14 cellular contexts compared by ENCODE assay signal in the genomic region with DNA sequence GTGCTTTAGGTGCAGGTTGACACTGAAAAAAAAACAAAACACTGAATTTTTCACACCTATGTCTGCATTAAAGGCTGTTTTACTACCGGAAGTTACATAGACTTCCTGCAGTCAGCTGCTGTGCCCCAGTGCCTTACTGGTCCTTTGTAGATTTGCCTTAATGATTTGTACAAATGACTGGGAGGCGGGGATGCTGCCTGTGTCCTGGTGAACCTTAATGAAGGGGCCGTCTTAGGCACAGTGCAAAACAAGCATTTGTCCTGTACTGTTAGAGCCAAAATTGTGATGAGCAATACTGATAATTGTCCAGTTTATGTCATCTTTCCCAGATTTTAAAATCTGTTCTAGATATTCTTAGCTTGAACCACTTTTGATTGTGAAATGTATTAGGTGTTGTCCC.
DNase-seq lines count a peak whose midpoint lies in the region; ATAC-seq and TF ChIP-seq lines count a peak whose summit lies in the region.
"Had no signal": no experiment of that assay in that cellular context is flagged by ENCODE, and none has a peak within 500 bp of the region (broad histone marks: within the 10 kb centered on the region; RNA-seq: fewer than 3 reads in every experiment).

No MANE protein-coding gene starts in this region.

- ATAC-seq in activated CD4-positive, CD25-positive, alpha-beta regulatory T cell treated with anti-CD3 and anti-CD28 coated beads, Interleukin-2, amount 50 U/mL, for 24 hours: peak; percentile 46 to 56

- intact Hi-C loops in colonic mucosa (cut with DNase I): no loop called here

- H3K4me1 Mint-ChIP-seq in brain: peaks cover 26% of the 10 kb centered on the region
- peaks cover 5% of the 10 kb centered on the region for H3K4me1 Mint-ChIP-seq in mesothelial cell of epicardium

- H3K4me3 ChIP-seq in colonic mucosa: no peak overlapping the region
- H3K4me3 ChIP-seq: spleen had no signal

- no peaks in the 10 kb centered on the region for H3K27me3 ChIP-seq in colonic mucosa
- H3K27me3 ChIP-seq: spleen had no signal

- H3K9me3 Mint-ChIP-seq in brain: no peaks in the 10 kb centered on the region
- H3K9me3 Mint-ChIP-seq in mesothelial cell of epicardium: no peaks in the 10 kb centered on the region
- H3K9me3 Mint-ChIP-seq: type B pancreatic cell had no signal

- DNase-seq in activated CD4-positive, CD25-positive, alpha-beta regulatory T cell (lab: John Stamatoyannopoulos, UW): no peak
- DNase-seq in GM03348 (ENCODE audit: low spot score) (peak; percentile 17), mesothelial cell of epicardium (ENCODE audit: low spot score in 2 of 2, unreplicated experiment in 2 of 2) (no peak), NCI-H1105 (lab: John Stamatoyannopoulos, UW) (no peak), NCI-H2171 treated with DMSO at 0.1 percent for 48 hours (lab: John Stamatoyannopoulos, UW) (no peak), colonic mucosa (no peak)
- DNase-seq: amygdala, COR-L47, GDM1, spleen had no signal

- no peak overlapping the region for H3K27ac ChIP-seq in colonic mucosa
- H3K27ac ChIP-seq: HL-60 had no signal

- H3K27me3 Mint-ChIP-seq in brain (peaks cover 4% of the 10 kb centered on the region), mesothelial cell of epicardium (ENCODE audit: low read depth) (no peaks in the 10 kb centered on the region)
- H3K27me3 Mint-ChIP-seq: type B pancreatic cell had no signal

- H3K4me1 ChIP-seq in colonic mucosa: no peaks in the 10 kb centered on the region

- peak overlapping the region in 4 of 5 experiments; percentile 30 to 85 (median 63) for H3K27ac Mint-ChIP-seq in brain
- H3K27ac Mint-ChIP-seq in mesothelial cell of epicardium: peak overlapping the region; percentile 63
- H3K27ac Mint-ChIP-seq: type B pancreatic cell had no signal

- H3K9me3 ChIP-seq in colonic mucosa: no peaks in the 10 kb centered on the region
- H3K9me3 ChIP-seq: spleen had no signal

- no peak overlapping the region for H3K9ac ChIP-seq in colonic mucosa (ENCODE audit: low read depth in 2 of 2, low read length in 2 of 2)

- H3K4me3 Mint-ChIP-seq in brain: no peak overlapping the region
- no peak overlapping the region for H3K4me3 Mint-ChIP-seq in mesothelial cell of epicardium
- H3K4me3 Mint-ChIP-seq: type B pancreatic cell had no signal

- H3K36me3 Mint-ChIP-seq in brain (peaks cover 64% of the 10 kb centered on the region), mesothelial cell of epicardium (peaks cover 37% of the 10 kb centered on the region)

- TF ChIP-seq CTCF in brain (conservative IDR thresholded peaks at IDR 0.05) (no peak), mesothelial cell of epicardium (IDR thresholded peaks at IDR 0.05; ENCODE audit: unreplicated experiment) (no peak), colonic mucosa (IDR thresholded peaks at IDR 0.05) (no peak)

- peaks cover 2% of the 10 kb centered on the region for H3K36me3 ChIP-seq in colonic mucosa
